ENCODE assay signal across 3 cellular contexts in genomic region chr1:56610770-56611169, GRCh38. TPM values are rescaled to one million over a fixed set of nuclear protein-coding genes. Genes with fewer than 3 reads are reported as not detected.
"Had no signal": no experiment of that assay in that cellular context is flagged by ENCODE, and none has a peak within 500 bp of the region (broad histone marks: within the 10 kb centered on the region; RNA-seq: fewer than 3 reads in every experiment).

No MANE protein-coding gene starts in this region.

RNA-seq across cellular contexts. Expression of gene PLPP3, which starts 31.4 kb away (rescaled TPM):
- total RNA-seq: naive thymus-derived CD8-positive, alpha-beta T cell had no signal
- polyA plus RNA-seq: naive thymus-derived CD4-positive, alpha-beta T cell; naive thymus-derived CD8-positive, alpha-beta T cell had no signal

RNA-seq across cellular contexts. Expression of gene PRKAA2, which starts 34.3 kb away (rescaled TPM):
- total RNA-seq: naive thymus-derived CD4-positive, alpha-beta T cell; naive thymus-derived CD8-positive, alpha-beta T cell; natural killer cell had no signal
- polyA plus RNA-seq: naive thymus-derived CD4-positive, alpha-beta T cell; naive thymus-derived CD8-positive, alpha-beta T cell had no signal
